8 cellular contexts compared by ENCODE assay signal in the genomic region with DNA sequence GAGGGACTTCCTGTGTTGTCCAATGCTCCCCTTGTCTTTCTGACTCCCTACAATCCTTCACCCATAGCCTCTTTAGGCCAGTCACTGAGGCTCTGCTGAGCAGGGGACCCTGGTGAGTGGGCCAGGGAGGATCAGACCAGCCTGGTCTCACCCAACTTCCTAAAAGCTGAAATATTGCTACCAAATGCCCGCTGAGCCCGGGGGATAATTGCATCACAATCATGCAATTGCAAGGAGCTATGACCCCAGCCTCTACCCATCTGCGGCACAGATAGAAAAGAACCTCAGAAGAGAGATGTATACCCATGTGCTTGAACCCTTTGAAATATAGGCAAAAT. TPM values are rescaled to one million over a fixed set of nuclear protein-coding genes. Genes with fewer than 3 reads are reported as not detected.
DNase-seq lines count a peak whose midpoint lies in the region; ATAC-seq, FAIRE-seq and TF ChIP-seq lines count a peak whose summit lies in the region.

No MANE protein-coding gene starts in this region.

- no peaks in the 10 kb centered on the region for H3K9me3 Mint-ChIP-seq in stimulated activated naive CD8-positive, alpha-beta T cell treated with anti-CD3 and anti-CD28 coated beads, Interleukin-15, Interleukin-2, amounts not matched to agents 100 ng/mL and 50 ng/mL, for 24 hours
- peaks cover 3% of the 10 kb centered on the region for H3K9me3 Mint-ChIP-seq in astrocyte (ENCODE audit: unreplicated experiment)

- peaks cover 3% of the 10 kb centered on the region for H3K36me3 Mint-ChIP-seq in stimulated activated naive CD8-positive, alpha-beta T cell treated with anti-CD3 and anti-CD28 coated beads, Interleukin-15, Interleukin-2, amounts not matched to agents 100 ng/mL and 50 ng/mL, for 24 hours (ENCODE audit: low read depth)
- H3K36me3 Mint-ChIP-seq in astrocyte (ENCODE audit: low read depth, unreplicated experiment) = peaks cover under 1% of the 10 kb centered on the region

- H2AFZ ChIP-seq in astrocyte (ENCODE audit: low read depth, low read length) = peak overlapping the region; percentile 99

- peaks cover 71% of the 10 kb centered on the region for H3K4me1 Mint-ChIP-seq in stimulated activated naive CD8-positive, alpha-beta T cell treated with anti-CD3 and anti-CD28 coated beads, Interleukin-15, Interleukin-2, amounts not matched to agents 100 ng/mL and 50 ng/mL, for 24 hours (ENCODE audit: low read depth)
- H3K4me1 Mint-ChIP-seq in astrocyte (ENCODE audit: low read depth, unreplicated experiment) = peaks cover 23% of the 10 kb centered on the region

- H3K27me3 Mint-ChIP-seq in stimulated activated naive CD8-positive, alpha-beta T cell treated with anti-CD3 and anti-CD28 coated beads, Interleukin-15, Interleukin-2, amounts not matched to agents 100 ng/mL and 50 ng/mL, for 24 hours = no peaks in the 10 kb centered on the region
- H3K27me3 Mint-ChIP-seq in astrocyte (ENCODE audit: low read depth, unreplicated experiment) = peaks cover 16% of the 10 kb centered on the region

- peak overlapping the region; percentile 92 for H3K56ac ChIP-seq in mesendoderm (ENCODE audit: low read length)

- H3K36me3 ChIP-seq in astrocyte (ENCODE audit: insufficient read depth, low read length) = no peaks in the 10 kb centered on the region
- no peaks in the 10 kb centered on the region for H3K36me3 ChIP-seq in mesendoderm (ENCODE audit: control insufficient read depth, insufficient read depth, low read length)

- no peak overlapping the region for H2BK15ac ChIP-seq in mesendoderm (replicated peaks; ENCODE audit: low read depth)

- H3K4me3 Mint-ChIP-seq in stimulated activated naive CD8-positive, alpha-beta T cell treated with anti-CD3 and anti-CD28 coated beads, Interleukin-15, Interleukin-2, amounts not matched to agents 100 ng/mL and 50 ng/mL, for 24 hours = peak overlapping the region; percentile 96
- H3K4me3 Mint-ChIP-seq in astrocyte (ENCODE audit: unreplicated experiment) = peak overlapping the region; percentile 79

- H3K18ac ChIP-seq in mesendoderm (ENCODE audit: low read length) = no peak overlapping the region

- peaks cover 23% of the 10 kb centered on the region for H3K4me1 ChIP-seq in astrocyte (ENCODE audit: insufficient read depth, low read length)
- no peaks in the 10 kb centered on the region for H3K4me1 ChIP-seq in mesendoderm (ENCODE audit: control insufficient read depth, low read depth, low read length)

- WGBS in mesendoderm (ENCODE audit: extremely low coverage, insufficient coverage, low lambda C conversion rate) = no CpG with 5 or more reads among the region's 3 CpGs

- peak overlapping the region; percentile 77 for H3K27ac ChIP-seq in astrocyte (ENCODE audit: low read depth, low read length)
- H3K27ac ChIP-seq in mesendoderm (ENCODE audit: low read depth, low read length) = no peak overlapping the region

- no peak for ATAC-seq in stimulated activated naive CD8-positive, alpha-beta T cell treated with anti-CD3 and anti-CD28 coated beads, Interleukin-15, Interleukin-2, amounts not matched to agents 100 U/mL and 50 U/mL, for 24 hours
- no peak for ATAC-seq in GM19324 (IDR thresholded peaks at IDR 0.05; ENCODE audit: low FRiP score, unreplicated experiment)

- no peak for TF ChIP-seq CTCF in astrocyte (IDR thresholded peaks at IDR 0.05; ENCODE audit: insufficient read depth, low read depth, low read length)

- no peaks in the 10 kb centered on the region for H3K79me1 ChIP-seq in mesendoderm (ENCODE audit: low read length)

- H3K23ac ChIP-seq in mesendoderm (ENCODE audit: low read length) = no peak overlapping the region

- H3K79me2 ChIP-seq in astrocyte (ENCODE audit: insufficient read depth, low read length) (peaks cover 13% of the 10 kb centered on the region), mesendoderm (ENCODE audit: control insufficient read depth, insufficient read depth, low read length) (no peaks in the 10 kb centered on the region)

- H3K9me3 ChIP-seq in astrocyte (ENCODE audit: insufficient read depth, low read depth, low read length) = no peaks in the 10 kb centered on the region

- no peak overlapping the region for H4K5ac ChIP-seq in mesendoderm (ENCODE audit: low read length)

- no peak overlapping the region for H2BK120ac ChIP-seq in mesendoderm (ENCODE audit: low read depth, low read length)

- H3K4ac ChIP-seq in mesendoderm (ENCODE audit: low read depth, low read length) = no peak overlapping the region

- H3K4me2 ChIP-seq in astrocyte (ENCODE audit: low read length) (peak overlapping the region; percentile 99), mesendoderm (ENCODE audit: low read length) (peak overlapping the region; percentile 92)

- no peak overlapping the region for H4K8ac ChIP-seq in mesendoderm (ENCODE audit: low read depth, low read length)

- H4K20me1 ChIP-seq in astrocyte (ENCODE audit: insufficient read depth, low read length) = no peaks in the 10 kb centered on the region

- H3K4me3 ChIP-seq in astrocyte (ENCODE audit: insufficient read depth, low read depth, low read length) = peak overlapping the region; percentile 95
- no peak overlapping the region for H3K4me3 ChIP-seq in mesendoderm (ENCODE audit: low read length)

- no peaks in the 10 kb centered on the region for H3K27me3 ChIP-seq in astrocyte (ENCODE audit: insufficient read depth, low read length)
- no peaks in the 10 kb centered on the region for H3K27me3 ChIP-seq in mesendoderm (ENCODE audit: insufficient read depth, low read length, poor library complexity)

- FAIRE-seq in astrocyte (lab: Jason Lieb, UNC) = no peak

- H2AK5ac ChIP-seq in mesendoderm (ENCODE audit: low read length) = no peak overlapping the region

- H3K9ac ChIP-seq in astrocyte (ENCODE audit: low read length) (peak overlapping the region; percentile 92), mesendoderm (ENCODE audit: low read length) (peak overlapping the region; percentile 74)

- H2BK5ac ChIP-seq in mesendoderm (ENCODE audit: low read length) = no peak overlapping the region

- no peak for DNase-seq in stimulated activated naive CD8-positive, alpha-beta T cell treated with anti-CD3 and anti-CD28 coated beads, Interleukin-15, Interleukin-2, amounts not matched to agents 100 U/mL and 50 U/mL, for 24 hours
- DNase-seq in astrocyte (ENCODE audit: low read depth) = no peak
- no peak for DNase-seq in mesendoderm
- no peak for DNase-seq in NCI-H1436 treated with DMSO at 0.1 percent for 48 hours (lab: John Stamatoyannopoulos, UW)
- no peak for DNase-seq in HK-2 (ENCODE audit: unreplicated experiment)
- DNase-seq in NCI-H748 treated with DMSO at 0.1 percent for 48 hours (lab: John Stamatoyannopoulos, UW) = no peak

- peak overlapping the region; percentile 98 for H3K27ac Mint-ChIP-seq in stimulated activated naive CD8-positive, alpha-beta T cell treated with anti-CD3 and anti-CD28 coated beads, Interleukin-15, Interleukin-2, amounts not matched to agents 100 ng/mL and 50 ng/mL, for 24 hours
- no peak overlapping the region for H3K27ac Mint-ChIP-seq in astrocyte (ENCODE audit: unreplicated experiment)

RNA-seq across cellular contexts. Expression of a gene that starts 3.7 kb away (rescaled TPM):
- total RNA-seq in astrocyte = 169 and 186 TPM in 2 replicates
- 0.72 TPM for polyA plus RNA-seq in mesendoderm (2013, experiment 1 of 2)
- polyA plus RNA-seq in mesendoderm (2013, experiment 2 of 2) = 0.55 TPM
